8 cellular contexts compared by ENCODE assay signal in genomic region chr13:95644611-95645052, GRCh38. TPM values are rescaled to one million over a fixed set of nuclear protein-coding genes. Genes with fewer than 3 reads are reported as not detected.
A peak's percentile ranks its signal among the peaks of the same experiment; 100 is the strongest.
DNase-seq lines count a peak whose midpoint lies in the region; ATAC-seq and TF ChIP-seq lines count a peak whose summit lies in the region.

A gene with protein sequence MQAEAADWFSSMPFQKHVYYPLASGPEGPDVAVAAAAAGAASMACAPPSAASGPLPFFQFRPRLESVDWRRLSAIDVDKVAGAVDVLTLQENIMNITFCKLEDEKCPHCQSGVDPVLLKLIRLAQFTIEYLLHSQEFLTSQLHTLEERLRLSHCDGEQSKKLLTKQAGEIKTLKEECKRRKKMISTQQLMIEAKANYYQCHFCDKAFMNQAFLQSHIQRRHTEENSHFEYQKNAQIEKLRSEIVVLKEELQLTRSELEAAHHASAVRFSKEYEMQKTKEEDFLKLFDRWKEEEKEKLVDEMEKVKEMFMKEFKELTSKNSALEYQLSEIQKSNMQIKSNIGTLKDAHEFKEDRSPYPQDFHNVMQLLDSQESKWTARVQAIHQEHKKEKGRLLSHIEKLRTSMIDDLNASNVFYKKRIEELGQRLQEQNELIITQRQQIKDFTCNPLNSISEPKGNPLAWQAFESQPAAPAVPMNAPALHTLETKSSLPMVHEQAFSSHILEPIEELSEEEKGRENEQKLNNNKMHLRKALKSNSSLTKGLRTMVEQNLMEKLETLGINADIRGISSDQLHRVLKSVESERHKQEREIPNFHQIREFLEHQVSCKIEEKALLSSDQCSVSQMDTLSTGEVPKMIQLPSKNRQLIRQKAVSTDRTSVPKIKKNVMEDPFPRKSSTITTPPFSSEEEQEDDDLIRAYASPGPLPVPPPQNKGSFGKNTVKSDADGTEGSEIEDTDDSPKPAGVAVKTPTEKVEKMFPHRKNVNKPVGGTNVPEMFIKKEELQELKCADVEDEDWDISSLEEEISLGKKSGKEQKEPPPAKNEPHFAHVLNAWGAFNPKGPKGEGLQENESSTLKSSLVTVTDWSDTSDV (minus strand): TSS chr13:95644706. CDS start chr13:95642029, 2,677 bp downstream.

- ATAC-seq in HG03025 (IDR thresholded peaks at IDR 0.05; ENCODE audit: low FRiP score, unreplicated experiment): peak; percentile 58
- no peak for ATAC-seq in HG03045 (IDR thresholded peaks at IDR 0.05; ENCODE audit: unreplicated experiment)

- peaks cover 19% of the 10 kb centered on the region for H3K27me3 ChIP-seq in hepatocyte

- H3K79me2 ChIP-seq in hepatocyte: peaks cover 3% of the 10 kb centered on the region

- WGBS in hepatocyte (ENCODE audit: low lambda C conversion rate, missing lambda C conversion rate): 4% methylated on average over 24 of the region's 30 CpGs

- DNase-seq in stimulated activated CD4-positive, alpha-beta T cell treated with anti-CD3 and anti-CD28 coated beads, Interleukin-2, amount 100 ng/mL, for 48 hours: peak; percentile 22 to 34
- no peak for DNase-seq in stimulated activated CD4-positive, alpha-beta T cell treated with anti-CD3 and anti-CD28 coated beads, Interleukin-4, amount 100 ng/mL, for 4 hours
- peak; percentile 56 for DNase-seq in NCI-H748 treated with DMSO at 0.1 percent for 48 hours (lab: John Stamatoyannopoulos, UW)
- peak; percentile 94 for DNase-seq in astrocyte of the hippocampus (ENCODE audit: low read depth, low spot score)
- peak; percentile 76 for DNase-seq in hepatocyte (ENCODE audit: low spot score)
- peak; percentile 57 to 98 (median 86) for DNase-seq in posterior cingulate gyrus

- no peaks in the 10 kb centered on the region for H3K36me3 ChIP-seq in hepatocyte (replicated peaks; ENCODE audit: insufficient read depth, low read depth)

- H3K4me3 ChIP-seq in hepatocyte: peak within 1 kb of the TSS; percentile 88

- H3K4me1 ChIP-seq in hepatocyte (ENCODE audit: insufficient read depth): peaks cover 9% of the 10 kb centered on the region

- TF ChIP-seq CTCF in hepatocyte (IDR thresholded peaks at IDR 0.05; ENCODE audit: poor library complexity): no peak

- no peaks in the 10 kb centered on the region for H4K20me1 ChIP-seq in hepatocyte (ENCODE audit: insufficient read depth, poor library complexity, severe bottlenecking)

- peak within 1 kb of the TSS; percentile 94 for H3K4me2 ChIP-seq in hepatocyte

- H3K9me3 ChIP-seq in hepatocyte (ENCODE audit: low read depth): no peaks in the 10 kb centered on the region

- H3K27ac ChIP-seq in hepatocyte: peak within 1 kb of the TSS; percentile 74

- H2AFZ ChIP-seq in hepatocyte: peak within 1 kb of the TSS; percentile 86

- H3K9me2 ChIP-seq in hepatocyte (replicated peaks; ENCODE audit: insufficient read depth): no peaks in the 10 kb centered on the region

- intact Hi-C loops in posterior cingulate gyrus (cut with DNase I): loop anchor here (2.0 kb wide), 1 partner anchor 32 kb away; the partner anchor contains the start of gene DNAJC3

RNA-seq across cellular contexts. Expression of the gene that starts here (rescaled TPM):
- total RNA-seq in hepatocyte: 17.2 and 23.2 TPM in 2 replicates
- 4.2 and 7.2 TPM in 2 replicates for polyA plus RNA-seq in hepatocyte

Comparison
In these comparisons a context has a peak if more than half of its experiments do, and no peak if none do; other contexts are left out.
1. DNase-seq: peak in stimulated activated CD4-positive, alpha-beta T cell treated with anti-CD3 and anti-CD28 coated beads, Interleukin-2, amount 100 ng/mL, for 48 hours (2 of 2), NCI-H748 treated with DMSO at 0.1 percent for 48 hours (single experiment), astrocyte of the hippocampus (single experiment), hepatocyte (single experiment) and posterior cingulate gyrus (10 of 10); none in stimulated activated CD4-positive, alpha-beta T cell treated with anti-CD3 and anti-CD28 coated beads, Interleukin-4, amount 100 ng/mL, for 4 hours (0 of 2).